ENCODE assay signal across 8 cellular contexts in genomic region chr1:244049142-244049968, GRCh38. TPM values are rescaled to one million over a fixed set of nuclear protein-coding genes. Genes with fewer than 3 reads are reported as not detected.
DNase-seq lines count a peak whose midpoint lies in the region; ATAC-seq, FAIRE-seq and TF ChIP-seq lines count a peak whose summit lies in the region.

No MANE protein-coding gene starts in this region.

- no peaks in the 10 kb centered on the region for H3K36me3 ChIP-seq in CD8-positive, alpha-beta memory T cell (ENCODE audit: insufficient read depth, low read length)
- peaks cover 2% of the 10 kb centered on the region for H3K36me3 ChIP-seq in mammary epithelial cell (ENCODE audit: insufficient read depth, low read length)
- no peaks in the 10 kb centered on the region for H3K36me3 ChIP-seq in kidney epithelial cell (ENCODE audit: control insufficient read depth, insufficient read depth, low read length)

- WGBS in mammary epithelial cell (ENCODE audit: low coverage, missing lambda C conversion rate): 34% methylated on average over 4 of the region's 75 CpGs

- no peaks in the 10 kb centered on the region for H3K27me3 ChIP-seq in CD8-positive, alpha-beta memory T cell (ENCODE audit: insufficient read depth, low read length, poor library complexity, severe bottlenecking)
- H3K27me3 ChIP-seq in mammary epithelial cell (ENCODE audit: insufficient read depth, low read length): peaks cover under 1% of the 10 kb centered on the region
- no peaks in the 10 kb centered on the region for H3K27me3 ChIP-seq in kidney epithelial cell (ENCODE audit: control insufficient read depth, insufficient read depth, low read length)

- peak; percentile 32 to 84 (median 64) for DNase-seq in CD8-positive, alpha-beta memory T cell
- DNase-seq in HuH-7.5 (ENCODE audit: low spot score) (peak; percentile 66), T-helper 2 cell (peak; percentile 6 to 59 (median 54)), mammary epithelial cell (no peak), kidney epithelial cell (ENCODE audit: low read depth) (no peak), D721Med (ENCODE audit: insufficient read length, low spot score) (no peak)
- peak; percentile 25 for DNase-seq in stimulated activated CD4-positive, alpha-beta T cell treated with anti-CD3 and anti-CD28 coated beads, Interleukin-2, amount 100 ng/mL, for 4 hours (ENCODE audit: low read depth)

- peaks cover 0 to 13% (median 1%) of the 10 kb centered on the region in 3 donors for H3K36me3 Mint-ChIP-seq in CD8-positive, alpha-beta memory T cell

- in situ Hi-C loops in mammary epithelial cell (cut with MboI; ENCODE audit: low sequenced_read_pairs in 2 of 2): no loop called here

- intact Hi-C loops in mammary epithelial cell (cut with micrococcal nuclease): loop anchor here (5.0 to 10.0 kb wide), 4 partner anchors 163 to 705 kb away; partner anchors contain the start of gene AKT3

- CTCF ChIA-PET in CD8-positive, alpha-beta memory T cell (lab: Charles Lee): interaction anchor here (0.8 to 4.2 kb wide), 2 partner anchors 16 to 26 kb away, joined by 3 to 22 read pairs; no protein-coding TSS in a partner anchor
- CTCF ChIA-PET in mammary epithelial cell (lab: Charles Lee; ENCODE audit: low non-redundant PET): interaction anchor here (0.6 kb wide), 1 partner anchor 341 kb away, joined by 4 read pairs; no protein-coding TSS in a partner anchor

- dilution Hi-C loops in mammary epithelial cell (cut with HindIII; ENCODE audit: low sequenced_read_pairs): no loop called here

- no TSS peak for BruUV-seq in mammary epithelial cell (replicated peaks; lab: Mats Ljungman, UMichigan)

- H3K4me1 Mint-ChIP-seq in CD8-positive, alpha-beta memory T cell: peaks cover 11 to 33% (median 17%) of the 10 kb centered on the region in 3 donors

- peak overlapping the region; percentile 86 for H3K4me2 ChIP-seq in mammary epithelial cell (ENCODE audit: insufficient read depth, low read depth, low read length)

- H3K9me3 Mint-ChIP-seq in CD8-positive, alpha-beta memory T cell: no peaks in the 10 kb centered on the region

- POLR2A ChIA-PET in CD8-positive, alpha-beta memory T cell (lab: Charles Lee): interaction anchor here (1.2 to 3.5 kb wide), 2 partner anchors 25 to 199 kb away, joined by 4 to 54 read pairs; partner anchors contain the start of gene AKT3

- no peak for ATAC-seq in GM21515 (IDR thresholded peaks at IDR 0.05; ENCODE audit: unreplicated experiment)

- H3K79me2 ChIP-seq in mammary epithelial cell (ENCODE audit: insufficient read depth, low read length): peaks cover 25% of the 10 kb centered on the region

- H3K4me1 ChIP-seq in CD8-positive, alpha-beta memory T cell (ENCODE audit: insufficient read depth, low read length): peaks cover 53% of the 10 kb centered on the region
- H3K4me1 ChIP-seq in mammary epithelial cell (ENCODE audit: insufficient read depth, low read length): peaks cover 9% of the 10 kb centered on the region

- TF ChIP-seq CTCF in mammary epithelial cell (conservative IDR thresholded peaks at IDR 0.05 in 1 of 2, IDR thresholded peaks at IDR 0.05 in 1 of 2; ENCODE audit: extremely low read depth in 1 of 2, insufficient read depth in 1 of 2, low read depth in 1 of 2, low read length in 2 of 2): no peak
- no peak for TF ChIP-seq CTCF in kidney epithelial cell (IDR thresholded peaks at IDR 0.05; ENCODE audit: insufficient read depth, low read length, poor library complexity, severe bottlenecking)
- TF ChIP-seq CTCF in D721Med (IDR thresholded peaks at IDR 0.05; ENCODE audit: insufficient read depth, missing control alignments): no peak

- H4K20me1 ChIP-seq in mammary epithelial cell (ENCODE audit: insufficient read depth, low read length): no peaks in the 10 kb centered on the region

- no peak for FAIRE-seq in D721Med (lab: Jason Lieb, UNC)

- H3K27me3 Mint-ChIP-seq in CD8-positive, alpha-beta memory T cell: peaks cover 2 to 3% of the 10 kb centered on the region in 2 donors

- H3K27ac Mint-ChIP-seq in CD8-positive, alpha-beta memory T cell: peak overlapping the region in 6 of 8 donors; percentile 89 to 98 (median 94)

- peak overlapping the region; percentile 41 for H3K27ac ChIP-seq in CD8-positive, alpha-beta memory T cell (ENCODE audit: low read depth, low read length)
- no peak overlapping the region for H3K27ac ChIP-seq in mammary epithelial cell (ENCODE audit: insufficient read depth, low read depth, low read length)

- H3K9ac ChIP-seq in mammary epithelial cell (ENCODE audit: insufficient read depth, low read length): peak overlapping the region; percentile 15

- H3K4me3 Mint-ChIP-seq in CD8-positive, alpha-beta memory T cell: peak overlapping the region in 6 of 7 donors; percentile 94 to 99 (median 96)

- peak overlapping the region; percentile 61 for H2AFZ ChIP-seq in mammary epithelial cell (ENCODE audit: low read depth, low read length)

- H3K9me3 ChIP-seq in CD8-positive, alpha-beta memory T cell (ENCODE audit: low read length): no peaks in the 10 kb centered on the region
- no peaks in the 10 kb centered on the region for H3K9me3 ChIP-seq in mammary epithelial cell (replicated peaks; ENCODE audit: insufficient read depth, low read length)

- peak overlapping the region; percentile 72 for H3K4me3 ChIP-seq in CD8-positive, alpha-beta memory T cell (ENCODE audit: low read length)
- H3K4me3 ChIP-seq in mammary epithelial cell (replicated peaks in 1 of 3; ENCODE audit: insufficient read depth in 1 of 3, low read depth in 2 of 3, low read length in 3 of 3): peak overlapping the region; percentile 41 to 65 (median 59)
- H3K4me3 ChIP-seq in kidney epithelial cell (ENCODE audit: low read depth, low read length): peak overlapping the region; percentile 75

RNA-seq across cellular contexts. Expression of gene ZBTB18, which starts 1.7 kb away (rescaled TPM):
- total RNA-seq in CD8-positive, alpha-beta memory T cell: 1 to 10 TPM; 9.1 to 9.9 TPM
- polyA plus RNA-seq in CD8-positive, alpha-beta memory T cell: 1.5 TPM
- total RNA-seq in mammary epithelial cell (10 to 100 TPM in 1 of 2 donors, 1 to 10 TPM in 1; 5.9 to 10.2 TPM), kidney epithelial cell (7.9 and 8.7 TPM in 2 replicates)
- 5.2 TPM for polyA plus RNA-seq in mammary epithelial cell
- polyA minus RNA-seq in mammary epithelial cell: 7.0 TPM

Comparison
In these comparisons a context has a peak if more than half of its experiments do, and no peak if none do; other contexts are left out.
1. DNase-seq: peak in CD8-positive, alpha-beta memory T cell (5 of 5), HuH-7.5 (single experiment), T-helper 2 cell (5 of 5) and stimulated activated CD4-positive, alpha-beta T cell treated with anti-CD3 and anti-CD28 coated beads, Interleukin-2, amount 100 ng/mL, for 4 hours (single experiment); none in mammary epithelial cell (single experiment), kidney epithelial cell (single experiment) and D721Med (single experiment).
2. Peak in every context shown above with its lines, with median percentiles within 50 percentile points of each other: H3K4me3 ChIP-seq.